In the genomic region with DNA sequence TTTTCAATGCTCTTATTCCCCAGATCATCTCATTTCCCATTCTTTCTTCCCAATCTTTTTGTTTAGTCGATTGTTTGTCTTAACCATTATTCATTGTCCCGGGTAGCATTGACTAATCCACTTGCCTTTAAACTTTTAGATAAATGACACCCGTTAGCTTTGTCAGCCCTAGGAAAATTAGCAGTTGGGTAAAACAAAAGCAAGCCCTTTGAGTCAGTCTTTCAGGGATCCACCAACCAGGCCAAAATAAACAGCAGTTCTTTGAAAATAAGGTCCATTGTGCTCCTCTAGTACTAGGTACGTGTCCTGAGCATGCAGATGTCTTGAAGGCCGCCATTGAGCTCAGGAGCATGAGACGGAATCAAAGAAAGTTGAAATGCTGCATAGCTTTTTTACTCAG, we compare ENCODE assay signal across 1 cellular context.
TF ChIP-seq lines count a peak whose summit lies in the region.

No MANE protein-coding gene starts in this region.

TF ChIP-seq in endothelial cell of umbilical vein, 7 proteins besides CTCF, POLR2A, EP300 and RAD21 (continued from another document):
- TF ChIP-seq FOS (IDR thresholded peaks at IDR 0.05; ENCODE audit: borderline replicate concordance, insufficient read depth, low read length), result no peak
- TF ChIP-seq GATA2 (IDR thresholded peaks at IDR 0.05; ENCODE audit: insufficient read depth, insufficient read length, low read depth, low read length), result no peak
- no peak for TF ChIP-seq EZH2 (IDR thresholded peaks at IDR 0.05; ENCODE audit: borderline replicate concordance, low read depth, low read length, severe bottlenecking)
- TF ChIP-seq MYC (IDR thresholded peaks at IDR 0.05; ENCODE audit: low read depth, low read length), result no peak
- TF ChIP-seq, protein P1, sequence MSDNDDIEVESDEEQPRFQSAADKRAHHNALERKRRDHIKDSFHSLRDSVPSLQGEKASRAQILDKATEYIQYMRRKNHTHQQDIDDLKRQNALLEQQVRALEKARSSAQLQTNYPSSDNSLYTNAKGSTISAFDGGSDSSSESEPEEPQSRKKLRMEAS (IDR thresholded peaks at IDR 0.05; ENCODE audit: insufficient read depth, insufficient read length), result no peak
